ENCODE assay signal across 27 cellular contexts in genomic region chr12:11943919-11944318, GRCh38.
DNase-seq lines count a peak whose midpoint lies in the region; ATAC-seq and TF ChIP-seq lines count a peak whose summit lies in the region.
"Had no signal": no experiment of that assay in that cellular context is flagged by ENCODE, and none has a peak within 500 bp of the region (broad histone marks: within the 10 kb centered on the region; RNA-seq: fewer than 3 reads in every experiment).

No MANE protein-coding gene starts in this region.

- H3K27me3 ChIP-seq in BLaER1 (no peaks in the 10 kb centered on the region), lower lobe of right lung (ENCODE audit: low read depth) (no peaks in the 10 kb centered on the region)
- H3K27me3 ChIP-seq: hepatocyte, thyroid gland had no signal

- no peaks in the 10 kb centered on the region for H4K20me1 ChIP-seq in BLaER1

- DNase-seq in NCI-H1092 (lab: John Stamatoyannopoulos, UW) (peak; percentile 52), NCI-H2081 treated with DMSO at 0.1 percent for 48 hours (lab: John Stamatoyannopoulos, UW) (peak; percentile 25), erythroblast (lab: John Stamatoyannopoulos, UW) (no peak), lower lobe of right lung (no peak), GM20000 (ENCODE audit: low spot score) (no peak)
- DNase-seq: activated CD4-positive, alpha-beta memory T cell treated with anti-CD3 and anti-CD28 coated beads for 36 hours; activated CD4-positive, alpha-beta T cell treated with anti-CD3 and anti-CD28 coated beads for 1 hour; activated CD8-positive, alpha-beta memory T cell treated with anti-CD3 and anti-CD28 coated beads, Interleukin-2, amount 50 U/mL, for 4 hours; activated naive CD4-positive, alpha-beta T cell treated with anti-CD3 and anti-CD28 coated beads, Interleukin-2, amount 10 ng/mL, durations not matched to agents 7 days and 5 days; AML-193; CD4-positive, alpha-beta memory T cell; kidney glomerular epithelial cell; natural killer cell; NCI-H187; occipital lobe; T-helper 2 cell; thyroid gland had no signal

- peaks cover 16% of the 10 kb centered on the region for H3K4me1 ChIP-seq in BLaER1
- no peaks in the 10 kb centered on the region for H3K4me1 ChIP-seq in lower lobe of right lung
- H3K4me1 ChIP-seq: prostate gland, thyroid gland had no signal

- H3K36me3 ChIP-seq in BLaER1 (no peaks in the 10 kb centered on the region), lower lobe of right lung (no peaks in the 10 kb centered on the region)
- H3K36me3 ChIP-seq: prostate gland, thyroid gland had no signal

- H3K4me3 ChIP-seq in BLaER1 (no peak overlapping the region), lower lobe of right lung (no peak overlapping the region)
- H3K4me3 ChIP-seq: hepatocyte, K562, lung, prostate gland, thyroid gland had no signal

- TF ChIP-seq CTCF in lower lobe of right lung (IDR thresholded peaks at IDR 0.05) (no peak), GM20000 (IDR thresholded peaks at IDR 0.05; ENCODE audit: extremely low read depth, missing control alignments) (no peak)

- no peak overlapping the region for H3K4me3 Mint-ChIP-seq in activated T-helper 17 cell treated with anti-CD3 and anti-CD28 coated beads, Interleukin-2, amount 50 U/mL, for 72 hours
- H3K4me3 Mint-ChIP-seq: activated CD4-positive, alpha-beta memory T cell treated with anti-CD3 and anti-CD28 coated beads for 36 hours; activated naive CD4-positive, alpha-beta T cell treated with anti-CD3 and anti-CD28 coated beads, Interleukin-2, amount 10 ng/mL, durations not matched to agents 7 days and 5 days; CD4-positive, alpha-beta memory T cell; natural killer cell had no signal

- H3K9ac ChIP-seq in BLaER1 = no peak overlapping the region

- peak overlapping the region; percentile 56 for H3K4me2 ChIP-seq in BLaER1
- H3K4me2 ChIP-seq: hepatocyte had no signal

- H3K27ac Mint-ChIP-seq in activated T-helper 17 cell treated with anti-CD3 and anti-CD28 coated beads, Interleukin-2, amount 50 U/mL, for 72 hours = peak overlapping the region; percentile 42
- H3K27ac Mint-ChIP-seq: activated CD4-positive, alpha-beta memory T cell treated with anti-CD3 and anti-CD28 coated beads for 36 hours; activated naive CD4-positive, alpha-beta T cell treated with anti-CD3 and anti-CD28 coated beads, Interleukin-2, amount 10 ng/mL, durations not matched to agents 7 days and 5 days; natural killer cell had no signal

- H3K4me1 Mint-ChIP-seq in activated T-helper 17 cell treated with anti-CD3 and anti-CD28 coated beads, Interleukin-2, amount 50 U/mL, for 72 hours = peaks cover 14% of the 10 kb centered on the region

- H3K27ac ChIP-seq in BLaER1 (no peak overlapping the region), lower lobe of right lung (no peak overlapping the region)
- H3K27ac ChIP-seq: hepatocyte, prostate gland, thyroid gland had no signal

- no peaks in the 10 kb centered on the region for H3K9me3 ChIP-seq in BLaER1
- H3K9me3 ChIP-seq in lower lobe of right lung = no peaks in the 10 kb centered on the region
- H3K9me3 ChIP-seq: prostate gland, thyroid gland had no signal

- intact Hi-C loops in lower lobe of right lung (cut with DNase I) = no loop called here

- TF ChIP-seq POLR2A in erythroblast (IDR thresholded peaks at IDR 0.05; ENCODE audit: low read length) = no peak

- ATAC-seq in activated T-helper 17 cell treated with anti-CD3 and anti-CD28 coated beads, Interleukin-2, amount 50 U/mL, for 72 hours (replicated peaks) = no peak
- ATAC-seq in HG03354 (IDR thresholded peaks at IDR 0.05; ENCODE audit: poor library complexity, severe bottlenecking, unreplicated experiment) (no peak), lower lobe of right lung (no peak)
- ATAC-seq: K562, natural killer cell, Right ventricle myocardium inferior, sciatic nerve, SK-N-SH treated with all-trans-retinoic acid at 6 μM for 48 hours had no signal

- no peaks in the 10 kb centered on the region for H3K27me3 Mint-ChIP-seq in activated T-helper 17 cell treated with anti-CD3 and anti-CD28 coated beads, Interleukin-2, amount 50 U/mL, for 72 hours
- H3K27me3 Mint-ChIP-seq: activated CD4-positive, alpha-beta memory T cell treated with anti-CD3 and anti-CD28 coated beads for 36 hours; CD4-positive, alpha-beta memory T cell had no signal

- no peaks in the 10 kb centered on the region for H3K36me3 Mint-ChIP-seq in activated T-helper 17 cell treated with anti-CD3 and anti-CD28 coated beads, Interleukin-2, amount 50 U/mL, for 72 hours (ENCODE audit: low read depth)
- H3K36me3 Mint-ChIP-seq: activated CD4-positive, alpha-beta memory T cell treated with anti-CD3 and anti-CD28 coated beads for 36 hours; natural killer cell had no signal

- H3K9me3 Mint-ChIP-seq in activated T-helper 17 cell treated with anti-CD3 and anti-CD28 coated beads, Interleukin-2, amount 50 U/mL, for 72 hours = no peaks in the 10 kb centered on the region
- H3K9me3 Mint-ChIP-seq: natural killer cell had no signal

Comparison
In these comparisons a context has a peak if more than half of its experiments do, and no peak if none do; other contexts are left out.
1. DNase-seq: peak in NCI-H1092 (single experiment) and NCI-H2081 treated with DMSO at 0.1 percent for 48 hours (single experiment); none in erythroblast (0 of 2), lower lobe of right lung (single experiment) and GM20000 (single experiment).